In genomic region chr6:100463685-100464161, GRCh38 we compare ENCODE assay signal across 16 cellular contexts. TPM values are rescaled to one million over a fixed set of nuclear protein-coding genes. Genes with fewer than 3 reads are reported as not detected.
A peak's percentile ranks its signal among the peaks of the same experiment; 100 is the strongest.
DNase-seq lines count a peak whose midpoint lies in the region; ATAC-seq and TF ChIP-seq lines count a peak whose summit lies in the region.
"Had no signal": no experiment of that assay in that cellular context is flagged by ENCODE, and none has a peak within 500 bp of the region (broad histone marks: within the 10 kb centered on the region; RNA-seq: fewer than 3 reads in every experiment).

No MANE protein-coding gene starts in this region.

- H3K36me3 ChIP-seq in NT2/D1 (ENCODE audit: insufficient read depth, insufficient read length, low read length) (no peaks in the 10 kb centered on the region), subcutaneous abdominal adipose tissue (ENCODE audit: control insufficient read depth in 5 of 5, insufficient read depth in 5 of 5, low read length in 5 of 5) (no peaks in the 10 kb centered on the region)

- peak overlapping the region; percentile 43 for H3K27ac Mint-ChIP-seq in activated CD8-positive, alpha-beta T cell treated with anti-CD3 and anti-CD28 coated beads, Interleukin-2, amount 10 ng/mL, durations not matched to agents 7 days and 5 days
- no peak overlapping the region for H3K27ac Mint-ChIP-seq in activated CD8-positive, alpha-beta T cell treated with anti-CD3 and anti-CD28 coated beads for 36 hours
- H3K27ac Mint-ChIP-seq in immature natural killer cell, result no peak overlapping the region

- CTCF ChIA-PET in activated CD8-positive, alpha-beta T cell treated with anti-CD3 and anti-CD28 coated beads, Interleukin-2, amount 10 ng/mL, durations not matched to agents 7 days and 5 days (lab: Charles Lee), result no interaction called here
- CTCF ChIA-PET in activated CD8-positive, alpha-beta T cell treated with anti-CD3 and anti-CD28 coated beads for 36 hours (lab: Charles Lee), result no interaction called here

- H3K9me3 ChIP-seq in NT2/D1 (ENCODE audit: insufficient read depth, low read length) (no peaks in the 10 kb centered on the region), subcutaneous abdominal adipose tissue (ENCODE audit: control insufficient read depth in 5 of 5, low read length in 5 of 5) (no peaks in the 10 kb centered on the region)

- peak overlapping the region; percentile 25 for H3K4me3 Mint-ChIP-seq in activated CD8-positive, alpha-beta T cell treated with anti-CD3 and anti-CD28 coated beads, Interleukin-2, amount 10 ng/mL, durations not matched to agents 7 days and 5 days
- no peak overlapping the region for H3K4me3 Mint-ChIP-seq in activated CD8-positive, alpha-beta T cell treated with anti-CD3 and anti-CD28 coated beads for 36 hours
- H3K4me3 Mint-ChIP-seq in immature natural killer cell, result peak overlapping the region in 3 of 5 donors; percentile 0 to 27 (median 24)

- no peaks in the 10 kb centered on the region for H3K9me3 Mint-ChIP-seq in activated CD8-positive, alpha-beta T cell treated with anti-CD3 and anti-CD28 coated beads, Interleukin-2, amount 10 ng/mL, durations not matched to agents 7 days and 5 days (ENCODE audit: insufficient read depth)
- peaks cover 15% of the 10 kb centered on the region for H3K9me3 Mint-ChIP-seq in activated CD8-positive, alpha-beta T cell treated with anti-CD3 and anti-CD28 coated beads for 36 hours
- H3K9me3 Mint-ChIP-seq in immature natural killer cell, result peaks cover 18 to 83% (median 29%) of the 10 kb centered on the region in 6 donors

- TF ChIP-seq CTCF in activated CD8-positive, alpha-beta T cell treated with anti-CD3 and anti-CD28 coated beads for 36 hours (IDR thresholded peaks at IDR 0.05), result no peak

- H3K4me1 ChIP-seq in NT2/D1 (ENCODE audit: insufficient read depth, insufficient read length), result no peaks in the 10 kb centered on the region
- H3K4me1 ChIP-seq in subcutaneous abdominal adipose tissue (ENCODE audit: control insufficient read depth in 5 of 5, insufficient read depth in 5 of 5, low read length in 5 of 5), result peaks cover 0 to 49% (median 36%) of the 10 kb centered on the region in 5 donors
- H3K4me1 ChIP-seq: parathyroid adenoma had no signal

- intact Hi-C loops in activated CD8-positive, alpha-beta T cell treated with anti-CD3 and anti-CD28 coated beads for 36 hours (cut with micrococcal nuclease), result loop anchor here (10.0 kb wide), 1 partner anchor 941 kb away; no protein-coding TSS in a partner anchor

- POLR2A ChIA-PET in activated CD8-positive, alpha-beta T cell treated with anti-CD3 and anti-CD28 coated beads, Interleukin-2, amount 10 ng/mL, durations not matched to agents 7 days and 5 days (lab: Charles Lee), result no interaction called here
- POLR2A ChIA-PET in activated CD8-positive, alpha-beta T cell treated with anti-CD3 and anti-CD28 coated beads for 36 hours (lab: Charles Lee), result no interaction called here

- H3K4me1 Mint-ChIP-seq in activated CD8-positive, alpha-beta T cell treated with anti-CD3 and anti-CD28 coated beads, Interleukin-2, amount 10 ng/mL, durations not matched to agents 7 days and 5 days (ENCODE audit: low read depth), result peaks cover 8% of the 10 kb centered on the region
- peaks cover 25% of the 10 kb centered on the region for H3K4me1 Mint-ChIP-seq in activated CD8-positive, alpha-beta T cell treated with anti-CD3 and anti-CD28 coated beads for 36 hours (ENCODE audit: low read depth)
- peaks cover 19 to 31% of the 10 kb centered on the region in 2 donors for H3K4me1 Mint-ChIP-seq in immature natural killer cell

- peaks cover 92% of the 10 kb centered on the region for H3K27me3 ChIP-seq in NT2/D1 (ENCODE audit: insufficient read depth, insufficient read length)
- peaks cover 33 to 84% (median 58%) of the 10 kb centered on the region in 5 donors for H3K27me3 ChIP-seq in subcutaneous abdominal adipose tissue (ENCODE audit: control insufficient read depth in 5 of 5, insufficient read depth in 4 of 5, low read length in 5 of 5)

- peak overlapping the region; percentile 79 for H3K27ac ChIP-seq in subcutaneous abdominal adipose tissue (ENCODE audit: low read depth, low read length)
- H3K27ac ChIP-seq: parathyroid adenoma had no signal

- H3K9ac ChIP-seq in NT2/D1 (ENCODE audit: insufficient read length, low read depth) (peak overlapping the region; percentile 3), subcutaneous abdominal adipose tissue (ENCODE audit: low read length in 5 of 5) (peak overlapping the region in 4 of 5 donors; percentile 43 to 87 (median 70))
- H3K9ac ChIP-seq: parathyroid adenoma had no signal

- peaks cover 14% of the 10 kb centered on the region for H3K36me3 Mint-ChIP-seq in activated CD8-positive, alpha-beta T cell treated with anti-CD3 and anti-CD28 coated beads, Interleukin-2, amount 10 ng/mL, durations not matched to agents 7 days and 5 days (ENCODE audit: low read depth)
- peaks cover 14% of the 10 kb centered on the region for H3K36me3 Mint-ChIP-seq in activated CD8-positive, alpha-beta T cell treated with anti-CD3 and anti-CD28 coated beads for 36 hours (ENCODE audit: low read depth)
- peaks cover 5 to 9% (median 7%) of the 10 kb centered on the region in 3 donors for H3K36me3 Mint-ChIP-seq in immature natural killer cell

- H3K4me3 ChIP-seq in NT2/D1 (ENCODE audit: insufficient read length, low read depth), result peak overlapping the region; percentile 33
- H3K4me3 ChIP-seq in subcutaneous abdominal adipose tissue (ENCODE audit: low read depth in 1 of 5, low read length in 5 of 5), result peak overlapping the region; percentile 63 to 86 (median 75)

- no peak for ATAC-seq in activated CD8-positive, alpha-beta T cell treated with anti-CD3 and anti-CD28 coated beads, Interleukin-2, amount 10 ng/mL, durations not matched to agents 7 days and 5 days
- ATAC-seq in activated CD8-positive, alpha-beta T cell treated with anti-CD3 and anti-CD28 coated beads for 36 hours, result no peak
- ATAC-seq: left cardiac atrium, PC-3 had no signal

- DNase-seq in activated CD8-positive, alpha-beta T cell treated with anti-CD3 and anti-CD28 coated beads, Interleukin-2, amount 10 ng/mL, durations not matched to agents 7 days and 5 days, result no peak
- no peak for DNase-seq in activated CD8-positive, alpha-beta T cell treated with anti-CD3 and anti-CD28 coated beads for 36 hours
- no peak for DNase-seq in NT2/D1 (ENCODE audit: low read depth, low spot score)
- no peak for DNase-seq in immature natural killer cell
- DNase-seq in Kasumi-1 (lab: John Stamatoyannopoulos, UW), result no peak
- no peak for DNase-seq in cerebellar cortex (ENCODE audit: low spot score)
- DNase-seq in activated T-cell treated with anti-CD3 and anti-CD28 coated beads, Interleukin-2, amount 50 U/mL, for 48 hours, result no peak
- DNase-seq: AML-193, caudate nucleus, left cardiac atrium, NCI-H1694 treated with DMSO at 0.1 percent for 48 hours, PC-3 had no signal

- peaks cover 81% of the 10 kb centered on the region for H3K27me3 Mint-ChIP-seq in activated CD8-positive, alpha-beta T cell treated with anti-CD3 and anti-CD28 coated beads, Interleukin-2, amount 10 ng/mL, durations not matched to agents 7 days and 5 days (ENCODE audit: low read depth)
- peaks cover 83% of the 10 kb centered on the region for H3K27me3 Mint-ChIP-seq in activated CD8-positive, alpha-beta T cell treated with anti-CD3 and anti-CD28 coated beads for 36 hours
- H3K27me3 Mint-ChIP-seq in immature natural killer cell (ENCODE audit: low read depth in 3 of 3), result peaks cover 63 to 77% (median 66%) of the 10 kb centered on the region in 3 donors

RNA-seq across cellular contexts. Expression of gene SIM1, which starts 1.0 kb away (rescaled TPM):
- not detected for total RNA-seq in activated CD8-positive, alpha-beta T cell treated with anti-CD3 and anti-CD28 coated beads, Interleukin-2, amount 10 ng/mL, durations not matched to agents 7 days and 5 days
- total RNA-seq in activated CD8-positive, alpha-beta T cell treated with anti-CD3 and anti-CD28 coated beads for 36 hours, result not detected
- polyA plus RNA-seq in immature natural killer cell, result not detected
- total RNA-seq: HT1080, left cardiac atrium, PC-3, temporal lobe had no signal
